Comparison of ENCODE assay signal across 9 cellular contexts in genomic region chr15:74543583-74543982, GRCh38. TPM values are rescaled to one million over a fixed set of nuclear protein-coding genes. Genes with fewer than 3 reads are reported as not detected.
A peak's percentile ranks its signal among the peaks of the same experiment; 100 is the strongest.
DNase-seq lines count a peak whose midpoint lies in the region; ATAC-seq, FAIRE-seq and TF ChIP-seq lines count a peak whose summit lies in the region.
"Had no signal": no experiment of that assay in that cellular context is flagged by ENCODE, and none has a peak within 500 bp of the region (broad histone marks: within the 10 kb centered on the region; RNA-seq: fewer than 3 reads in every experiment).

No MANE protein-coding gene starts in this region.

- no peaks in the 10 kb centered on the region for H3K9me3 Mint-ChIP-seq in endodermal cell

- H3K4me1 Mint-ChIP-seq in endodermal cell = peaks cover 45% of the 10 kb centered on the region

- H3K27me3 ChIP-seq in endodermal cell (ENCODE audit: control insufficient read depth, insufficient read depth, low read length, poor library complexity, severe bottlenecking) = no peaks in the 10 kb centered on the region

- H3K27ac Mint-ChIP-seq in endodermal cell = peak overlapping the region; percentile 41

- no peak for DNase-seq in activated CD4-positive, CD25-positive, alpha-beta regulatory T cell (lab: John Stamatoyannopoulos, UW)
- DNase-seq in activated CD4-positive, alpha-beta T cell treated with anti-CD3 and anti-CD28 coated beads for 4 hours = peak; percentile 29 to 43
- DNase-seq in endodermal cell (no peak), urothelium cell line (ENCODE audit: low spot score) (no peak), NCI-H1436 (lab: John Stamatoyannopoulos, UW) (no peak)
- peak in 4 of 6 experiments; percentile 2 to 23 (median 12) for DNase-seq in stimulated activated naive CD4-positive, alpha-beta T cell (lab: John Stamatoyannopoulos, UW)
- DNase-seq: NCI-H69 had no signal

- no peak overlapping the region for H3K27ac ChIP-seq in endodermal cell (ENCODE audit: low read depth, low read length)

- H3K9ac ChIP-seq in endodermal cell (ENCODE audit: extremely low read depth, low read length, poor library complexity, severe bottlenecking) = no peak overlapping the region

- H3K36me3 Mint-ChIP-seq in endodermal cell (ENCODE audit: low read depth) = peaks cover 46% of the 10 kb centered on the region

- no peaks in the 10 kb centered on the region for H3K27me3 Mint-ChIP-seq in endodermal cell (ENCODE audit: insufficient read depth)

- peak overlapping the region; percentile 96 for H3K4me3 Mint-ChIP-seq in endodermal cell

- no peaks in the 10 kb centered on the region for H3K9me3 ChIP-seq in endodermal cell (ENCODE audit: control insufficient read depth, low read length)

- peak overlapping the region; percentile 87 for H3K4me3 ChIP-seq in endodermal cell (ENCODE audit: low read length)

- FAIRE-seq in urothelium cell line (lab: Jason Lieb, UNC) = no peak

- H3K36me3 ChIP-seq in endodermal cell (ENCODE audit: control insufficient read depth, insufficient read depth, low read length) = peaks cover 40% of the 10 kb centered on the region

- TF ChIP-seq CTCF in endodermal cell (conservative IDR thresholded peaks at IDR 0.05) = peak; percentile 71

- WGBS in endodermal cell (ENCODE audit: insufficient coverage in 1 of 2, insufficient read length in 1 of 2), 2 experiments = 52 to 78% methylated on average over 1 to 3 of the region's 3 CpGs

- H3K4me1 ChIP-seq in endodermal cell (ENCODE audit: control insufficient read depth, insufficient read depth, low read length) = peaks cover 5% of the 10 kb centered on the region

- peak; percentile 27 to 28 for ATAC-seq in activated CD4-positive, CD25-positive, alpha-beta regulatory T cell treated with anti-CD3 and anti-CD28 coated beads, Interleukin-2, amount 50 U/mL, for 24 hours
- ATAC-seq in GM21447 (IDR thresholded peaks at IDR 0.05; ENCODE audit: unreplicated experiment) = no peak

RNA-seq across cellular contexts. Expression of gene ARID3B, which starts 2.6 kb away (rescaled TPM):
- total RNA-seq in endodermal cell = 10 to 100 TPM; 98.1 to 99.4 TPM
- polyA plus RNA-seq in endodermal cell (2013, experiment 1 of 2) = 62.4 TPM
- polyA plus RNA-seq in endodermal cell (2013, experiment 2 of 2) = 60.7 TPM

Comparison
In these comparisons a context has a peak if more than half of its experiments do, and no peak if none do; other contexts are left out.
1. DNase-seq: peak in activated CD4-positive, alpha-beta T cell treated with anti-CD3 and anti-CD28 coated beads for 4 hours (2 of 2) and stimulated activated naive CD4-positive, alpha-beta T cell (4 of 6); none in activated CD4-positive, CD25-positive, alpha-beta regulatory T cell (0 of 4), endodermal cell (single experiment), urothelium cell line (single experiment) and NCI-H1436 (single experiment).